ENCODE assay signal across 1 cellular context in genomic region chr16:67017810-67018488, GRCh38.
TF ChIP-seq lines count a peak whose summit lies in the region.

No MANE protein-coding gene starts in this region.

TF ChIP-seq in HEK293, 187 proteins besides CTCF, POLR2A, EP300 and RAD21 (continued from another document):
- TF ChIP-seq ZBTB26 (tag by site-specific recombination; optimal IDR thresholded peaks at IDR 0.05) (peak; percentile 18), ZNF311 (tag by site-specific recombination; IDR thresholded peaks at IDR 0.05; ENCODE audit: borderline replicate concordance) (no peak), RBAK (tag by site-specific recombination; IDR thresholded peaks at IDR 0.05) (no peak), ZNF184 (tag by site-specific recombination; IDR thresholded peaks at IDR 0.05) (no peak), ZNF701 (tag by site-specific recombination; IDR thresholded peaks at IDR 0.05) (no peak), ZNF18 (tag by site-specific recombination; IDR thresholded peaks at IDR 0.05) (peak; percentile 50; the same call in 1 of the 2 replicates), ZNF174 (tag by site-specific recombination; IDR thresholded peaks at IDR 0.05) (no peak), ZNF513 (tag by site-specific recombination; IDR thresholded peaks at IDR 0.05) (no peak), INSM2 (tag by site-specific recombination; IDR thresholded peaks at IDR 0.05) (no peak), ZNF335 (tag by site-specific recombination; conservative IDR thresholded peaks at IDR 0.05) (0 out of 2 replicates have a peak, but pooled peaks have one; percentile 17), KLF1 (tag by site-specific recombination; IDR thresholded peaks at IDR 0.05) (0 out of 2 replicates have a peak, but pooled peaks have one; percentile 36), ZNF571 (tag by site-specific recombination; IDR thresholded peaks at IDR 0.05) (no peak), ZNF76 (tag by site-specific recombination; IDR thresholded peaks at IDR 0.05; ENCODE audit: borderline replicate concordance, low read depth) (peak; percentile 47; the same call in 1 of the 2 replicates), TCF7L2 (IDR thresholded peaks at IDR 0.05; ENCODE audit: borderline replicate concordance, low read depth, low read length) (no peak), ZNF2 (tag by site-specific recombination; IDR thresholded peaks at IDR 0.05) (0 out of 2 replicates have a peak, but pooled peaks have one; percentile 43), ZNF624 (tag by site-specific recombination; IDR thresholded peaks at IDR 0.05) (no peak), ZNF654 (tag by site-specific recombination; IDR thresholded peaks at IDR 0.05; ENCODE audit: low read depth) (peak; percentile 70), MEIS1 (CRISPR knock-in tag; IDR thresholded peaks at IDR 0.05; ENCODE audit: borderline replicate concordance) (no peak), ZNF274 (IDR thresholded peaks at IDR 0.05; ENCODE audit: low read length) (no peak), ZNF274 (tag by site-specific recombination; IDR thresholded peaks at IDR 0.05; ENCODE audit: borderline replicate concordance) (no peak), YY2 (tag by site-specific recombination; IDR thresholded peaks at IDR 0.05) (peak; percentile 55), ZNF510 (tag by site-specific recombination; IDR thresholded peaks at IDR 0.05; ENCODE audit: insufficient replicate concordance) (no peak), ZNF138 (tag by site-specific recombination; IDR thresholded peaks at IDR 0.05; ENCODE audit: borderline replicate concordance) (no peak), PATZ1 (tag by site-specific recombination; IDR thresholded peaks at IDR 0.05) (0 out of 2 replicates have a peak, but pooled peaks have one; percentile 21), HOXA7 (CRISPR knock-in tag; IDR thresholded peaks at IDR 0.05; ENCODE audit: borderline replicate concordance) (no peak), SCRT2 (tag by site-specific recombination; IDR thresholded peaks at IDR 0.05) (peak; percentile 32; the same call in 1 of the 2 replicates), ZEB2 (tag by site-specific recombination; IDR thresholded peaks at IDR 0.05) (peak; percentile 79), KLF8 (tag by site-specific recombination; IDR thresholded peaks at IDR 0.05) (peak; percentile 62), ZNF660 (tag by site-specific recombination; IDR thresholded peaks at IDR 0.05) (peak; percentile 83; the same call in 1 of the 2 replicates), KLF16 (tag by site-specific recombination; IDR thresholded peaks at IDR 0.05) (no peak), SP7 (tag by site-specific recombination; IDR thresholded peaks at IDR 0.05) (0 out of 2 replicates have a peak, but pooled peaks have one; percentile 49), ZBTB17 (tag by site-specific recombination; IDR thresholded peaks at IDR 0.05) (peak; percentile 45; the same call in 1 of the 2 replicates), ZXDB (tag by site-specific recombination; IDR thresholded peaks at IDR 0.05) (peak; percentile 65), KLF7 (tag by site-specific recombination; IDR thresholded peaks at IDR 0.05; ENCODE audit: borderline replicate concordance) (no peak), ZNF843 (tag by site-specific recombination; IDR thresholded peaks at IDR 0.05) (no peak), ZNF155 (tag by site-specific recombination; IDR thresholded peaks at IDR 0.05) (no peak), ZNF664 (tag by site-specific recombination; IDR thresholded peaks at IDR 0.05) (peak; percentile 62; the same call in 1 of the 2 replicates), ZNF280D (tag by site-specific recombination; IDR thresholded peaks at IDR 0.05) (no peak), FEZF1 (tag by site-specific recombination; IDR thresholded peaks at IDR 0.05) (no peak), ZFP69B (tag by site-specific recombination; IDR thresholded peaks at IDR 0.05) (0 out of 2 replicates have a peak, but pooled peaks have one; percentile 25), SCRT1 (tag by site-specific recombination; IDR thresholded peaks at IDR 0.05; ENCODE audit: borderline replicate concordance) (no peak), PBX3 (CRISPR knock-in tag; IDR thresholded peaks at IDR 0.05) (no peak), ZNF449 (tag by site-specific recombination; IDR thresholded peaks at IDR 0.05) (no peak; the same call in 1 of the 2 replicates), GLIS1 (tag by site-specific recombination; IDR thresholded peaks at IDR 0.05) (peak; percentile 56), ZNF768 (tag by site-specific recombination; IDR thresholded peaks at IDR 0.05) (0 out of 2 replicates have a peak, but pooled peaks have one; percentile 18), ZNF211 (tag by site-specific recombination; IDR thresholded peaks at IDR 0.05; ENCODE audit: low read depth) (no peak)
